1 cellular context compared by ENCODE assay signal in the genomic region with DNA sequence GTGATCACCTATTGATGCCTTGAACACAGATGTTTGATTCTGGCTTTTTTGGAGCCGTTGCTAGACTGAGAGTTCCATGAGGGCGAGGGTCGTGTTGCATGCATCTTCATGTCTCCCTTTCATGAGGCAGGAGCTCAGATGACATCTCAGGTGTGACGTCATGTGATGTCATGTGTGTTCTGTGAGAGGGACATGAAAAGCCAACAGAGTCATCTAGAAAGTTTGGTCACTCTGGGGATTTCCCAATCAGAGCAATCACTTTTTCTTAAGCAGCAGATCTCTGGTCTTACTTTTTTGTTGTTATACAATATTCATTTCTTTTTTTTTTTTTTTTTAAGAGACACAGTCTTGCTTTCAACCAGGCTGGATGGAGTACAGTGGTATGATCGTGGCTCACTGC.
TF ChIP-seq lines count a peak whose summit lies in the region.

No MANE protein-coding gene starts in this region.

TF ChIP-seq in GM12878, 131 proteins besides CTCF, POLR2A, EP300 and RAD21 (continued from another document and continues in another):
- TF ChIP-seq POU2F2 (IDR thresholded peaks at IDR 0.05; ENCODE audit: borderline replicate concordance, low read depth, low read length) (no peak), ZZZ3 (IDR thresholded peaks at IDR 0.05; ENCODE audit: control insufficient read depth, insufficient read length, low read depth) (no peak), MYB (IDR thresholded peaks at IDR 0.05; ENCODE audit: borderline replicate concordance, low read depth, low read length) (no peak), WRNIP1 (IDR thresholded peaks at IDR 0.05; ENCODE audit: borderline replicate concordance, low read depth, low read length) (no peak), ZSCAN29 (IDR thresholded peaks at IDR 0.05) (no peak), SMC3 (IDR thresholded peaks at IDR 0.05; ENCODE audit: borderline replicate concordance, low read length) (no peak), ATF7 (IDR thresholded peaks at IDR 0.05; ENCODE audit: low read depth) (peak; percentile 97), ZBED1 (IDR thresholded peaks at IDR 0.05; ENCODE audit: borderline replicate concordance) (no peak), ZNF274 (IDR thresholded peaks at IDR 0.05; ENCODE audit: insufficient read depth, insufficient read length) (no peak), BCL11A (IDR thresholded peaks at IDR 0.05; ENCODE audit: low read depth, low read length) (no peak; the same call in 1 of the 2 replicates), BRCA1 (IDR thresholded peaks at IDR 0.05; ENCODE audit: low read depth, low read length) (no peak), ZNF207 (IDR thresholded peaks at IDR 0.05; ENCODE audit: borderline replicate concordance) (no peak), NFIC (IDR thresholded peaks at IDR 0.05; ENCODE audit: low read depth, low read length) (peak; percentile 47; the same call in 1 of the 2 replicates), SUZ12 (IDR thresholded peaks at IDR 0.05; ENCODE audit: unreplicated experiment) (no peak), LARP7 (IDR thresholded peaks at IDR 0.05) (no peak), RAD51 (IDR thresholded peaks at IDR 0.05) (peak; percentile 36; the same call in 1 of the 2 replicates), SPI1 (IDR thresholded peaks at IDR 0.05; ENCODE audit: borderline replicate concordance, insufficient read depth, low read depth, low read length) (no peak), TCF7 (IDR thresholded peaks at IDR 0.05; ENCODE audit: borderline replicate concordance) (peak; percentile 88), CHD4 (IDR thresholded peaks at IDR 0.05) (no peak), STAT1 (conservative IDR thresholded peaks at IDR 0.05) (no peak), MEF2A (IDR thresholded peaks at IDR 0.05; ENCODE audit: insufficient read depth, low read depth, low read length) (no peak), YBX1 (IDR thresholded peaks at IDR 0.05) (no peak), ASH2L (IDR thresholded peaks at IDR 0.05; ENCODE audit: borderline replicate concordance, low read depth) (no peak), RBBP5 (conservative IDR thresholded peaks at IDR 0.05) (no peak), PML (IDR thresholded peaks at IDR 0.05; ENCODE audit: low read length) (no peak), RUNX3 (IDR thresholded peaks at IDR 0.05; ENCODE audit: low read length) (peak; percentile 81), DPF2 (IDR thresholded peaks at IDR 0.05) (peak; percentile 46; the same call in 1 of the 2 replicates), FOXM1 (IDR thresholded peaks at IDR 0.05; ENCODE audit: low read depth, low read length) (peak; percentile 58; the same call in 1 of the 2 replicates), CEBPB (IDR thresholded peaks at IDR 0.05; ENCODE audit: borderline replicate concordance in 1 of 2, low read depth in 2 of 2, low read length in 2 of 2) (no peak), GABPA (IDR thresholded peaks at IDR 0.05; ENCODE audit: low read depth) (no peak), HCFC1 (IDR thresholded peaks at IDR 0.05; ENCODE audit: low read length) (no peak), RELA (IDR thresholded peaks at IDR 0.05; ENCODE audit: borderline replicate concordance, partially characterized antibody) (peak; percentile 49), JUNB (IDR thresholded peaks at IDR 0.05) (peak; percentile 89), SUPT20H (IDR thresholded peaks at IDR 0.05; ENCODE audit: borderline replicate concordance, control insufficient read depth, low read depth, low read length) (no peak), YY1 (IDR thresholded peaks at IDR 0.05; ENCODE audit: low read depth, low read length) (no peak), CREM (IDR thresholded peaks at IDR 0.05; ENCODE audit: low read depth) (peak; percentile 98)
- TF ChIP-seq, protein P1, sequence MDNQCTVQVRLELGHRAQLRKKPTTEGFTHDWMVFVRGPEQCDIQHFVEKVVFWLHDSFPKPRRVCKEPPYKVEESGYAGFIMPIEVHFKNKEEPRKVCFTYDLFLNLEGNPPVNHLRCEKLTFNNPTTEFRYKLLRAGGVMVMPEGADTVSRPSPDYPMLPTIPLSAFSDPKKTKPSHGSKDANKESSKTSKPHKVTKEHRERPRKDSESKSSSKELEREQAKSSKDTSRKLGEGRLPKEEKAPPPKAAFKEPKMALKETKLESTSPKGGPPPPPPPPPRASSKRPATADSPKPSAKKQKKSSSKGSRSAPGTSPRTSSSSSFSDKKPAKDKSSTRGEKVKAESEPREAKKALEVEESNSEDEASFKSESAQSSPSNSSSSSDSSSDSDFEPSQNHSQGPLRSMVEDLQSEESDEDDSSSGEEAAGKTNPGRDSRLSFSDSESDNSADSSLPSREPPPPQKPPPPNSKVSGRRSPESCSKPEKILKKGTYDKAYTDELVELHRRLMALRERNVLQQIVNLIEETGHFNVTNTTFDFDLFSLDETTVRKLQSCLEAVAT (IDR thresholded peaks at IDR 0.05) = peak; percentile 88
- TF ChIP-seq, protein P2, sequence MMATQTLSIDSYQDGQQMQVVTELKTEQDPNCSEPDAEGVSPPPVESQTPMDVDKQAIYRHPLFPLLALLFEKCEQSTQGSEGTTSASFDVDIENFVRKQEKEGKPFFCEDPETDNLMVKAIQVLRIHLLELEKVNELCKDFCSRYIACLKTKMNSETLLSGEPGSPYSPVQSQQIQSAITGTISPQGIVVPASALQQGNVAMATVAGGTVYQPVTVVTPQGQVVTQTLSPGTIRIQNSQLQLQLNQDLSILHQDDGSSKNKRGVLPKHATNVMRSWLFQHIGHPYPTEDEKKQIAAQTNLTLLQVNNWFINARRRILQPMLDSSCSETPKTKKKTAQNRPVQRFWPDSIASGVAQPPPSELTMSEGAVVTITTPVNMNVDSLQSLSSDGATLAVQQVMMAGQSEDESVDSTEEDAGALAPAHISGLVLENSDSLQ (IDR thresholded peaks at IDR 0.05) = 0 out of 2 replicates have a peak, but pooled peaks have one; percentile 19
- TF ChIP-seq, protein P3, sequence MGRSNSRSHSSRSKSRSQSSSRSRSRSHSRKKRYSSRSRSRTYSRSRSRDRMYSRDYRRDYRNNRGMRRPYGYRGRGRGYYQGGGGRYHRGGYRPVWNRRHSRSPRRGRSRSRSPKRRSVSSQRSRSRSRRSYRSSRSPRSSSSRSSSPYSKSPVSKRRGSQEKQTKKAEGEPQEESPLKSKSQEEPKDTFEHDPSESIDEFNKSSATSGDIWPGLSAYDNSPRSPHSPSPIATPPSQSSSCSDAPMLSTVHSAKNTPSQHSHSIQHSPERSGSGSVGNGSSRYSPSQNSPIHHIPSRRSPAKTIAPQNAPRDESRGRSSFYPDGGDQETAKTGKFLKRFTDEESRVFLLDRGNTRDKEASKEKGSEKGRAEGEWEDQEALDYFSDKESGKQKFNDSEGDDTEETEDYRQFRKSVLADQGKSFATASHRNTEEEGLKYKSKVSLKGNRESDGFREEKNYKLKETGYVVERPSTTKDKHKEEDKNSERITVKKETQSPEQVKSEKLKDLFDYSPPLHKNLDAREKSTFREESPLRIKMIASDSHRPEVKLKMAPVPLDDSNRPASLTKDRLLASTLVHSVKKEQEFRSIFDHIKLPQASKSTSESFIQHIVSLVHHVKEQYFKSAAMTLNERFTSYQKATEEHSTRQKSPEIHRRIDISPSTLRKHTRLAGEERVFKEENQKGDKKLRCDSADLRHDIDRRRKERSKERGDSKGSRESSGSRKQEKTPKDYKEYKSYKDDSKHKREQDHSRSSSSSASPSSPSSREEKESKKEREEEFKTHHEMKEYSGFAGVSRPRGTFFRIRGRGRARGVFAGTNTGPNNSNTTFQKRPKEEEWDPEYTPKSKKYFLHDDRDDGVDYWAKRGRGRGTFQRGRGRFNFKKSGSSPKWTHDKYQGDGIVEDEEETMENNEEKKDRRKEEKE (IDR thresholded peaks at IDR 0.05) = no peak
- TF ChIP-seq, protein P4, sequence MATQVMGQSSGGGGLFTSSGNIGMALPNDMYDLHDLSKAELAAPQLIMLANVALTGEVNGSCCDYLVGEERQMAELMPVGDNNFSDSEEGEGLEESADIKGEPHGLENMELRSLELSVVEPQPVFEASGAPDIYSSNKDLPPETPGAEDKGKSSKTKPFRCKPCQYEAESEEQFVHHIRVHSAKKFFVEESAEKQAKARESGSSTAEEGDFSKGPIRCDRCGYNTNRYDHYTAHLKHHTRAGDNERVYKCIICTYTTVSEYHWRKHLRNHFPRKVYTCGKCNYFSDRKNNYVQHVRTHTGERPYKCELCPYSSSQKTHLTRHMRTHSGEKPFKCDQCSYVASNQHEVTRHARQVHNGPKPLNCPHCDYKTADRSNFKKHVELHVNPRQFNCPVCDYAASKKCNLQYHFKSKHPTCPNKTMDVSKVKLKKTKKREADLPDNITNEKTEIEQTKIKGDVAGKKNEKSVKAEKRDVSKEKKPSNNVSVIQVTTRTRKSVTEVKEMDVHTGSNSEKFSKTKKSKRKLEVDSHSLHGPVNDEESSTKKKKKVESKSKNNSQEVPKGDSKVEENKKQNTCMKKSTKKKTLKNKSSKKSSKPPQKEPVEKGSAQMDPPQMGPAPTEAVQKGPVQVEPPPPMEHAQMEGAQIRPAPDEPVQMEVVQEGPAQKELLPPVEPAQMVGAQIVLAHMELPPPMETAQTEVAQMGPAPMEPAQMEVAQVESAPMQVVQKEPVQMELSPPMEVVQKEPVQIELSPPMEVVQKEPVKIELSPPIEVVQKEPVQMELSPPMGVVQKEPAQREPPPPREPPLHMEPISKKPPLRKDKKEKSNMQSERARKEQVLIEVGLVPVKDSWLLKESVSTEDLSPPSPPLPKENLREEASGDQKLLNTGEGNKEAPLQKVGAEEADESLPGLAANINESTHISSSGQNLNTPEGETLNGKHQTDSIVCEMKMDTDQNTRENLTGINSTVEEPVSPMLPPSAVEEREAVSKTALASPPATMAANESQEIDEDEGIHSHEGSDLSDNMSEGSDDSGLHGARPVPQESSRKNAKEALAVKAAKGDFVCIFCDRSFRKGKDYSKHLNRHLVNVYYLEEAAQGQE (IDR thresholded peaks at IDR 0.05; ENCODE audit: low read depth, low read length) = no peak
- TF ChIP-seq, protein P5, sequence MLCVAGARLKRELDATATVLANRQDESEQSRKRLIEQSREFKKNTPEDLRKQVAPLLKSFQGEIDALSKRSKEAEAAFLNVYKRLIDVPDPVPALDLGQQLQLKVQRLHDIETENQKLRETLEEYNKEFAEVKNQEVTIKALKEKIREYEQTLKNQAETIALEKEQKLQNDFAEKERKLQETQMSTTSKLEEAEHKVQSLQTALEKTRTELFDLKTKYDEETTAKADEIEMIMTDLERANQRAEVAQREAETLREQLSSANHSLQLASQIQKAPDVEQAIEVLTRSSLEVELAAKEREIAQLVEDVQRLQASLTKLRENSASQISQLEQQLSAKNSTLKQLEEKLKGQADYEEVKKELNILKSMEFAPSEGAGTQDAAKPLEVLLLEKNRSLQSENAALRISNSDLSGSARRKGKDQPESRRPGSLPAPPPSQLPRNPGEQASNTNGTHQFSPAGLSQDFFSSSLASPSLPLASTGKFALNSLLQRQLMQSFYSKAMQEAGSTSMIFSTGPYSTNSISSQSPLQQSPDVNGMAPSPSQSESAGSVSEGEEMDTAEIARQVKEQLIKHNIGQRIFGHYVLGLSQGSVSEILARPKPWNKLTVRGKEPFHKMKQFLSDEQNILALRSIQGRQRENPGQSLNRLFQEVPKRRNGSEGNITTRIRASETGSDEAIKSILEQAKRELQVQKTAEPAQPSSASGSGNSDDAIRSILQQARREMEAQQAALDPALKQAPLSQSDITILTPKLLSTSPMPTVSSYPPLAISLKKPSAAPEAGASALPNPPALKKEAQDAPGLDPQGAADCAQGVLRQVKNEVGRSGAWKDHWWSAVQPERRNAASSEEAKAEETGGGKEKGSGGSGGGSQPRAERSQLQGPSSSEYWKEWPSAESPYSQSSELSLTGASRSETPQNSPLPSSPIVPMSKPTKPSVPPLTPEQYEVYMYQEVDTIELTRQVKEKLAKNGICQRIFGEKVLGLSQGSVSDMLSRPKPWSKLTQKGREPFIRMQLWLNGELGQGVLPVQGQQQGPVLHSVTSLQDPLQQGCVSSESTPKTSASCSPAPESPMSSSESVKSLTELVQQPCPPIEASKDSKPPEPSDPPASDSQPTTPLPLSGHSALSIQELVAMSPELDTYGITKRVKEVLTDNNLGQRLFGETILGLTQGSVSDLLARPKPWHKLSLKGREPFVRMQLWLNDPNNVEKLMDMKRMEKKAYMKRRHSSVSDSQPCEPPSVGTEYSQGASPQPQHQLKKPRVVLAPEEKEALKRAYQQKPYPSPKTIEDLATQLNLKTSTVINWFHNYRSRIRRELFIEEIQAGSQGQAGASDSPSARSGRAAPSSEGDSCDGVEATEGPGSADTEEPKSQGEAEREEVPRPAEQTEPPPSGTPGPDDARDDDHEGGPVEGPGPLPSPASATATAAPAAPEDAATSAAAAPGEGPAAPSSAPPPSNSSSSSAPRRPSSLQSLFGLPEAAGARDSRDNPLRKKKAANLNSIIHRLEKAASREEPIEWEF (IDR thresholded peaks at IDR 0.05; ENCODE audit: insufficient replicate concordance, low read depth, low read length) = no peak
- TF ChIP-seq, protein P6, sequence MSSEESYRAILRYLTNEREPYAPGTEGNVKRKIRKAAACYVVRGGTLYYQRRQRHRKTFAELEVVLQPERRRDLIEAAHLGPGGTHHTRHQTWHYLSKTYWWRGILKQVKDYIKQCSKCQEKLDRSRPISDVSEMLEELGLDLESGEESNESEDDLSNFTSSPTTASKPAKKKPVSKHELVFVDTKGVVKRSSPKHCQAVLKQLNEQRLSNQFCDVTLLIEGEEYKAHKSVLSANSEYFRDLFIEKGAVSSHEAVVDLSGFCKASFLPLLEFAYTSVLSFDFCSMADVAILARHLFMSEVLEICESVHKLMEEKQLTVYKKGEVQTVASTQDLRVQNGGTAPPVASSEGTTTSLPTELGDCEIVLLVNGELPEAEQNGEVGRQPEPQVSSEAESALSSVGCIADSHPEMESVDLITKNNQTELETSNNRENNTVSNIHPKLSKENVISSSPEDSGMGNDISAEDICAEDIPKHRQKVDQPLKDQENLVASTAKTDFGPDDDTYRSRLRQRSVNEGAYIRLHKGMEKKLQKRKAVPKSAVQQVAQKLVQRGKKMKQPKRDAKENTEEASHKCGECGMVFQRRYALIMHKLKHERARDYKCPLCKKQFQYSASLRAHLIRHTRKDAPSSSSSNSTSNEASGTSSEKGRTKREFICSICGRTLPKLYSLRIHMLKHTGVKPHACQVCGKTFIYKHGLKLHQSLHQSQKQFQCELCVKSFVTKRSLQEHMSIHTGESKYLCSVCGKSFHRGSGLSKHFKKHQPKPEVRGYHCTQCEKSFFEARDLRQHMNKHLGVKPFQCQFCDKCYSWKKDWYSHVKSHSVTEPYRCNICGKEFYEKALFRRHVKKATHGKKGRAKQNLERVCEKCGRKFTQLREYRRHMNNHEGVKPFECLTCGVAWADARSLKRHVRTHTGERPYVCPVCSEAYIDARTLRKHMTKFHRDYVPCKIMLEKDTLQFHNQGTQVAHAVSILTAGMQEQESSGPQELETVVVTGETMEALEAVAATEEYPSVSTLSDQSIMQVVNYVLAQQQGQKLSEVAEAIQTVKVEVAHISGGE (CRISPR knock-in tag; IDR thresholded peaks at IDR 0.05) = no peak
- TF ChIP-seq, protein P7, sequence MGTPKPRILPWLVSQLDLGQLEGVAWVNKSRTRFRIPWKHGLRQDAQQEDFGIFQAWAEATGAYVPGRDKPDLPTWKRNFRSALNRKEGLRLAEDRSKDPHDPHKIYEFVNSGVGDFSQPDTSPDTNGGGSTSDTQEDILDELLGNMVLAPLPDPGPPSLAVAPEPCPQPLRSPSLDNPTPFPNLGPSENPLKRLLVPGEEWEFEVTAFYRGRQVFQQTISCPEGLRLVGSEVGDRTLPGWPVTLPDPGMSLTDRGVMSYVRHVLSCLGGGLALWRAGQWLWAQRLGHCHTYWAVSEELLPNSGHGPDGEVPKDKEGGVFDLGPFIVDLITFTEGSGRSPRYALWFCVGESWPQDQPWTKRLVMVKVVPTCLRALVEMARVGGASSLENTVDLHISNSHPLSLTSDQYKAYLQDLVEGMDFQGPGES (IDR thresholded peaks at IDR 0.05) = no peak
